8 cellular contexts compared by ENCODE assay signal in the genomic region with DNA sequence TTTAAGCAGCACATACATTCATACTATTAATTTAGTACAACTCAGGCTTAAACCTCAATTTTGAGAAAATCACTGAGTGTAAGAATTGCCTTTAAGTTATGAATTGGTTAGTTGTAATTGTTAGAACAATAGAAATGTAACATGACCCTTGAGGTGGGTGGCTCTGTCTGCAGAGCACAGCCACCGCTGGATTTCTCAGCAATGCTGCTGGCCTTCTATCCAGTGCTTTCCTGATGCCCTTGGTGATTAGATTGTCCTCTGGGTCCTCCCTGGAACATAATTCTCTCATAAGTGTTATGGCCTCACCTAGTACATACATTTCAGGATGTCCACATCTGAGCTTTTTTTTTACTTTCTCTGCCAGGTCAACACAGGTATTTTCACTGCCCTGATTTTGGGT.
"Had no signal": no experiment of that assay in that cellular context is flagged by ENCODE, and none has a peak within 500 bp of the region (broad histone marks: within the 10 kb centered on the region; RNA-seq: fewer than 3 reads in every experiment).

No MANE protein-coding gene starts in this region.

- H3K9me3 Mint-ChIP-seq: HFFc6 had no signal

- H3K4me3 Mint-ChIP-seq: HFFc6 had no signal

- H3K9me3 ChIP-seq: HAP-1 had no signal

- H3K27ac ChIP-seq: GM23248 had no signal

- ATAC-seq: HCT116, K562 had no signal

- DNase-seq: GM23248, H7, HFFc6, IMR-90, KG1 had no signal

- H3K27ac Mint-ChIP-seq: HFFc6 had no signal

- H3K4me3 ChIP-seq: GM23248, HAP-1, K562 had no signal

- H3K36me3 ChIP-seq: HAP-1 had no signal

- H3K4me1 ChIP-seq: HAP-1 had no signal
